ENCODE assay signal across 18 cellular contexts in the genomic region with DNA sequence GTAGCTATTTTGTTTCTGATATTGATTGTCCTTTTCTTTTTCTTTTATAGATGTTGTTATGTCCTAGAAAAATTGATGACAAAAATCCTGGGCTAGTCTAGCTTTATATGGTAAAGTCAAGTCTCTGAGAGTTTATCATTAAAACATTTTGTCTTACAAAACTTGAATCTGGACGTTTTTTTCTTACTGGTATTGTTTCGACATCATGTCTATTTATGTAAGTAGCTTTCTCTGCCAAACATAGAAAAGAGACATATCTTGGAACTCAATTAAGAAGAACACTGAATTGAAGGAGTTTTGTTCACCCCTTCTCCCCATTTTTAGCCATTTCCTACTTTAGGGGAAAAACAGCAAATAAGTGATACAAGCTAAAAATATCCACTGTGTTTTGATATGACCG.
DNase-seq lines count a peak whose midpoint lies in the region; ATAC-seq and TF ChIP-seq lines count a peak whose summit lies in the region.
"Had no signal": no experiment of that assay in that cellular context is flagged by ENCODE, and none has a peak within 500 bp of the region (broad histone marks: within the 10 kb centered on the region; RNA-seq: fewer than 3 reads in every experiment).

No MANE protein-coding gene starts in this region.

- intact Hi-C loops in left ventricle myocardium inferior (cut with micrococcal nuclease), result no loop called here

- no peak for TF ChIP-seq EP300 in SK-N-SH (IDR thresholded peaks at IDR 0.05; ENCODE audit: borderline replicate concordance in 1 of 2, low read depth in 1 of 2, low read length in 1 of 2)

- H3K9ac ChIP-seq in SK-N-SH, result no peak overlapping the region

- ATAC-seq in GM21529 (IDR thresholded peaks at IDR 0.05; ENCODE audit: unreplicated experiment) (no peak), HG03135 (IDR thresholded peaks at IDR 0.05; ENCODE audit: unreplicated experiment) (no peak)

- peaks cover 7% of the 10 kb centered on the region for H3K4me1 ChIP-seq in left ventricle myocardium inferior
- H3K4me1 ChIP-seq in SK-N-SH (ENCODE audit: control insufficient read depth in 1 of 2, insufficient read depth in 2 of 2, low read depth in 1 of 2, low read length in 1 of 2), result peaks cover 0 to 2% of the 10 kb centered on the region in 2 experiments; a peak in 2 of 4 replicates
- H3K4me1 ChIP-seq: Caco-2, HAP-1 had no signal

- TF ChIP-seq CTCF in left ventricle myocardium inferior (IDR thresholded peaks at IDR 0.05; ENCODE audit: borderline replicate concordance) (no peak), SK-N-SH (IDR thresholded peaks at IDR 0.05) (no peak)

- H3K9me2 ChIP-seq in SK-N-SH, result no peaks in the 10 kb centered on the region

- no peak overlapping the region for H2AFZ ChIP-seq in SK-N-SH (ENCODE audit: low read depth)

- H4K20me1 ChIP-seq in SK-N-SH (ENCODE audit: insufficient read depth), result no peaks in the 10 kb centered on the region

- 16% methylated on average over 3 of the region's 3 CpGs for WGBS in SK-N-SH (ENCODE audit: low lambda C conversion rate)

- DNase-seq in fibroblast of gingiva (ENCODE audit: low read depth), result peak; percentile 55
- no peak for DNase-seq in left ventricle myocardium inferior
- DNase-seq in substantia nigra (lab: John Stamatoyannopoulos, UW), result no peak
- DNase-seq in KG1 (lab: John Stamatoyannopoulos, UW), result no peak
- DNase-seq in SK-N-SH, result no peak
- DNase-seq: Caco-2; CD4-positive, CD25-positive, alpha-beta regulatory T cell; DMS153; NCI-H1417; NCI-H187 treated with DMSO at 0.1 percent for 48 hours; NCI-H446; NCI-H69; NK-92 treated with Interleukin-12 subunit alpha and Interleukin-12 subunit beta, amount 100 ng/mL, for 24 hours; SIG-M5 had no signal

- H3F3A ChIP-seq in SK-N-SH (replicated peaks; ENCODE audit: insufficient read depth), result no peaks in the 10 kb centered on the region

- H3K9me3 ChIP-seq in left ventricle myocardium inferior (replicated peaks) (no peaks in the 10 kb centered on the region), SK-N-SH (no peaks in the 10 kb centered on the region)
- H3K9me3 ChIP-seq: Caco-2, HAP-1 had no signal

- no peaks in the 10 kb centered on the region for H3K79me2 ChIP-seq in SK-N-SH (ENCODE audit: insufficient read depth)

- no peak overlapping the region for H3K4me3 ChIP-seq in left ventricle myocardium inferior
- no peak overlapping the region for H3K4me3 ChIP-seq in SK-N-SH (ENCODE audit: low read depth in 2 of 2, low read length in 1 of 2)
- H3K4me3 ChIP-seq: HAP-1 had no signal

- no peak overlapping the region for H3K4me2 ChIP-seq in SK-N-SH

- no peaks in the 10 kb centered on the region for H3K27me3 ChIP-seq in left ventricle myocardium inferior (ENCODE audit: low read depth)
- no peaks in the 10 kb centered on the region for H3K27me3 ChIP-seq in SK-N-SH (ENCODE audit: insufficient read depth)

- POLR2A ChIA-PET in SK-N-SH (lab: Yijun Ruan, JAX), result no interaction called here

- CTCF ChIA-PET in SK-N-SH (lab: Yijun Ruan, JAX), result no interaction called here

- peak overlapping the region; percentile 93 for H3K27ac ChIP-seq in angular gyrus (ENCODE audit: low read depth, low read length)
- peak overlapping the region; percentile 62 for H3K27ac ChIP-seq in left ventricle myocardium inferior (replicated peaks)
- peak overlapping the region; percentile 92 for H3K27ac ChIP-seq in substantia nigra (ENCODE audit: low read depth, low read length, poor library complexity, severe bottlenecking)
- H3K27ac ChIP-seq in SK-N-SH (ENCODE audit: low read depth in 2 of 2, low read length in 1 of 2), result no peak overlapping the region

- H3K36me3 ChIP-seq in left ventricle myocardium inferior (no peaks in the 10 kb centered on the region), SK-N-SH (replicated peaks in 1 of 2; ENCODE audit: control insufficient read depth in 1 of 2, insufficient read depth in 2 of 2, low read length in 1 of 2) (no peaks in the 10 kb centered on the region)
- H3K36me3 ChIP-seq: HAP-1 had no signal

- TF ChIP-seq RAD21 in SK-N-SH (IDR thresholded peaks at IDR 0.05; ENCODE audit: low read length), result no peak

TF ChIP-seq in SK-N-SH, 30 proteins besides CTCF, POLR2A, EP300 and RAD21:
- TF ChIP-seq, protein P1, sequence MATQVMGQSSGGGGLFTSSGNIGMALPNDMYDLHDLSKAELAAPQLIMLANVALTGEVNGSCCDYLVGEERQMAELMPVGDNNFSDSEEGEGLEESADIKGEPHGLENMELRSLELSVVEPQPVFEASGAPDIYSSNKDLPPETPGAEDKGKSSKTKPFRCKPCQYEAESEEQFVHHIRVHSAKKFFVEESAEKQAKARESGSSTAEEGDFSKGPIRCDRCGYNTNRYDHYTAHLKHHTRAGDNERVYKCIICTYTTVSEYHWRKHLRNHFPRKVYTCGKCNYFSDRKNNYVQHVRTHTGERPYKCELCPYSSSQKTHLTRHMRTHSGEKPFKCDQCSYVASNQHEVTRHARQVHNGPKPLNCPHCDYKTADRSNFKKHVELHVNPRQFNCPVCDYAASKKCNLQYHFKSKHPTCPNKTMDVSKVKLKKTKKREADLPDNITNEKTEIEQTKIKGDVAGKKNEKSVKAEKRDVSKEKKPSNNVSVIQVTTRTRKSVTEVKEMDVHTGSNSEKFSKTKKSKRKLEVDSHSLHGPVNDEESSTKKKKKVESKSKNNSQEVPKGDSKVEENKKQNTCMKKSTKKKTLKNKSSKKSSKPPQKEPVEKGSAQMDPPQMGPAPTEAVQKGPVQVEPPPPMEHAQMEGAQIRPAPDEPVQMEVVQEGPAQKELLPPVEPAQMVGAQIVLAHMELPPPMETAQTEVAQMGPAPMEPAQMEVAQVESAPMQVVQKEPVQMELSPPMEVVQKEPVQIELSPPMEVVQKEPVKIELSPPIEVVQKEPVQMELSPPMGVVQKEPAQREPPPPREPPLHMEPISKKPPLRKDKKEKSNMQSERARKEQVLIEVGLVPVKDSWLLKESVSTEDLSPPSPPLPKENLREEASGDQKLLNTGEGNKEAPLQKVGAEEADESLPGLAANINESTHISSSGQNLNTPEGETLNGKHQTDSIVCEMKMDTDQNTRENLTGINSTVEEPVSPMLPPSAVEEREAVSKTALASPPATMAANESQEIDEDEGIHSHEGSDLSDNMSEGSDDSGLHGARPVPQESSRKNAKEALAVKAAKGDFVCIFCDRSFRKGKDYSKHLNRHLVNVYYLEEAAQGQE (IDR thresholded peaks at IDR 0.05; ENCODE audit: low read depth, low read length), result no peak
- TF ChIP-seq, protein P2, sequence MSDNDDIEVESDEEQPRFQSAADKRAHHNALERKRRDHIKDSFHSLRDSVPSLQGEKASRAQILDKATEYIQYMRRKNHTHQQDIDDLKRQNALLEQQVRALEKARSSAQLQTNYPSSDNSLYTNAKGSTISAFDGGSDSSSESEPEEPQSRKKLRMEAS (IDR thresholded peaks at IDR 0.05; ENCODE audit: low read depth), result no peak
- TF ChIP-seq GATA2 (CRISPR knock-in tag; IDR thresholded peaks at IDR 0.05), result no peak
TF ChIP-seq in SK-N-SH: peak in this region for 0.

Comparison
In these comparisons a context has a peak if more than half of its experiments do, and no peak if none do; other contexts are left out.
1. H3K27ac ChIP-seq: peak in angular gyrus (single experiment), left ventricle myocardium inferior (single experiment) and substantia nigra (single experiment); none in SK-N-SH (0 of 2).